ENCODE assay signal across 1 cellular context in the genomic region with DNA sequence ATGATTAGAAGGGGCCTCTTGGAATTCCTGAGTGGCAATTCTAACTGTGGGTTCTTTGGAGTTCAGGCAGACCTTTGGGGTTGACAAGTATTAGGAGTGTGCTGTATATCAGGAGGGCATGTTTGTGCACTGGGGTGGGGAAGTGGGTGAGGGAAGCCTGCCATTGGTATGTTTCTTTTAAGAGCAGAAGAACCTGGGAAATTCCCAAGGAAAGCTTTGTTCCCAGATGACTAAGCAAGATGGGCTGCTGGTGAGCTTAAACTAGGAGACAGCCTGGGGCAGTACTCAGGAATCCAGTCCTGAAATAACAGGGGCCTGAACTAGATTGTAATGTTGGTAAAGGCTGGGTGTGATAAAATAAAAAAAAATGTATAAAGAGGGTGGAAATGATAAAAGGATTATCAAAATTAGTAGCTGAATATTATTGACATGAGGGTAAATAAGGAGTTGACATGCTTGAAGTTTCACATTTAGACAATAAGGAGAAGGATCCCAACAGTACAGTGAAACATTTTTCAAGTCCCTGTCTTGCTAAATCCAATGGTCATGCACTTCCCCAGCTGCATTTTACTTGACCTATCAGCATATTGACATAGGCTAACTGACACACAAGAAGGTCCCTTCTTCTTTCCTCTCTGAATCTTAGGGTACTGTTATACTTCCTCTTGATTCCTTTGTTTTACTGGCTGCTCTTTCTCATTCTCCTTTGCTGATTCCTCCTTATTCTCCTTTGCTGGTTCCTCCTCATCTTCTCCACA.
TF ChIP-seq lines count a peak whose summit lies in the region.

No MANE protein-coding gene starts in this region.

TF ChIP-seq in IMR-90, 13 proteins besides CTCF, POLR2A, EP300 and RAD21 (continued from another document):
- TF ChIP-seq FOS (IDR thresholded peaks at IDR 0.05; ENCODE audit: low read depth, low read length) (peak; percentile 34; the same call in 1 of the 2 replicates), NFE2L2 (IDR thresholded peaks at IDR 0.05; ENCODE audit: low read depth, low read length) (peak; percentile 76)
